ENCODE assay signal across 1 cellular context in genomic region chr7:21497072-21497471, GRCh38.
TF ChIP-seq lines count a peak whose summit lies in the region.

No MANE protein-coding gene starts in this region.

TF ChIP-seq in GM23338, 12 proteins besides CTCF, POLR2A, EP300 and RAD21 (continued from another document):
- TF ChIP-seq, protein P1, sequence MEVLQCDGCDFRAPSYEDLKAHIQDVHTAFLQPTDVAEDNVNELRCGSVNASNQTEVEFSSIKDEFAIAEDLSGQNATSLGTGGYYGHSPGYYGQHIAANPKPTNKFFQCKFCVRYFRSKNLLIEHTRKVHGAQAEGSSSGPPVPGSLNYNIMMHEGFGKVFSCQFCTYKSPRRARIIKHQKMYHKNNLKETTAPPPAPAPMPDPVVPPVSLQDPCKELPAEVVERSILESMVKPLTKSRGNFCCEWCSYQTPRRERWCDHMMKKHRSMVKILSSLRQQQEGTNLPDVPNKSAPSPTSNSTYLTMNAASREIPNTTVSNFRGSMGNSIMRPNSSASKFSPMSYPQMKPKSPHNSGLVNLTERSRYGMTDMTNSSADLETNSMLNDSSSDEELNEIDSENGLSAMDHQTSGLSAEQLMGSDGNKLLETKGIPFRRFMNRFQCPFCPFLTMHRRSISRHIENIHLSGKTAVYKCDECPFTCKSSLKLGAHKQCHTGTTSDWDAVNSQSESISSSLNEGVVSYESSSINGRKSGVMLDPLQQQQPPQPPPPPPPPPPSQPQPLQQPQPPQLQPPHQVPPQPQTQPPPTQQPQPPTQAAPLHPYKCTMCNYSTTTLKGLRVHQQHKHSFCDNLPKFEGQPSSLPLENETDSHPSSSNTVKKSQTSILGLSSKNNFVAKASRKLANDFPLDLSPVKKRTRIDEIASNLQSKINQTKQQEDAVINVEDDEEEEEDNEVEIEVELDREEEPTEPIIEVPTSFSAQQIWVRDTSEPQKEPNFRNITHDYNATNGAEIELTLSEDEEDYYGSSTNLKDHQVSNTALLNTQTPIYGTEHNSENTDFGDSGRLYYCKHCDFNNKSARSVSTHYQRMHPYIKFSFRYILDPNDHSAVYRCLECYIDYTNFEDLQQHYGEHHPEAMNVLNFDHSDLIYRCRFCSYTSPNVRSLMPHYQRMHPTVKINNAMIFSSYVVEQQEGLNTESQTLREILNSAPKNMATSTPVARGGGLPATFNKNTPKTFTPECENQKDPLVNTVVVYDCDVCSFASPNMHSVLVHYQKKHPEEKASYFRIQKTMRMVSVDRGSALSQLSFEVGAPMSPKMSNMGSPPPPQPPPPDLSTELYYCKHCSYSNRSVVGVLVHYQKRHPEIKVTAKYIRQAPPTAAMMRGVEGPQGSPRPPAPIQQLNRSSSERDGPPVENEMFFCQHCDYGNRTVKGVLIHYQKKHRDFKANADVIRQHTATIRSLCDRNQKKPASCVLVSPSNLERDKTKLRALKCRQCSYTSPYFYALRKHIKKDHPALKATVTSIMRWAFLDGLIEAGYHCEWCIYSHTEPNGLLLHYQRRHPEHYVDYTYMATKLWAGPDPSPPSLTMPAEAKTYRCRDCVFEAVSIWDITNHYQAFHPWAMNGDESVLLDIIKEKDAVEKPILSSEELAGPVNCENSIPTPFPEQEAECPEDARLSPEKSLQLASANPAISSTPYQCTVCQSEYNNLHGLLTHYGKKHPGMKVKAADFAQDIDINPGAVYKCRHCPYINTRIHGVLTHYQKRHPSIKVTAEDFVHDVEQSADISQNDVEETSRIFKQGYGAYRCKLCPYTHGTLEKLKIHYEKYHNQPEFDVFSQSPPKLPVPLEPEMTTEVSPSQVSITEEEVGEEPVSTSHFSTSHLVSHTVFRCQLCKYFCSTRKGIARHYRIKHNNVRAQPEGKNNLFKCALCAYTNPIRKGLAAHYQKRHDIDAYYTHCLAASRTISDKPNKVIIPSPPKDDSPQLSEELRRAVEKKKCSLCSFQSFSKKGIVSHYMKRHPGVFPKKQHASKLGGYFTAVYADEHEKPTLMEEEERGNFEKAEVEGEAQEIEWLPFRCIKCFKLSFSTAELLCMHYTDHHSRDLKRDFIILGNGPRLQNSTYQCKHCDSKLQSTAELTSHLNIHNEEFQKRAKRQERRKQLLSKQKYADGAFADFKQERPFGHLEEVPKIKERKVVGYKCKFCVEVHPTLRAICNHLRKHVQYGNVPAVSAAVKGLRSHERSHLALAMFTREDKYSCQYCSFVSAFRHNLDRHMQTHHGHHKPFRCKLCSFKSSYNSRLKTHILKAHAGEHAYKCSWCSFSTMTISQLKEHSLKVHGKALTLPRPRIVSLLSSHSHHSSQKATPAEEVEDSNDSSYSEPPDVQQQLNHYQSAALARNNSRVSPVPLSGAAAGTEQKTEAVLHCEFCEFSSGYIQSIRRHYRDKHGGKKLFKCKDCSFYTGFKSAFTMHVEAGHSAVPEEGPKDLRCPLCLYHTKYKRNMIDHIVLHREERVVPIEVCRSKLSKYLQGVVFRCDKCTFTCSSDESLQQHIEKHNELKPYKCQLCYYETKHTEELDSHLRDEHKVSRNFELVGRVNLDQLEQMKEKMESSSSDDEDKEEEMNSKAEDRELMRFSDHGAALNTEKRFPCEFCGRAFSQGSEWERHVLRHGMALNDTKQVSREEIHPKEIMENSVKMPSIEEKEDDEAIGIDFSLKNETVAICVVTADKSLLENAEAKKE (CRISPR knock-in tag; IDR thresholded peaks at IDR 0.05) = no peak
- TF ChIP-seq EZH2 (IDR thresholded peaks at IDR 0.05; ENCODE audit: low read depth, unreplicated experiment) (no peak), POLR2AphosphoS5 (IDR thresholded peaks at IDR 0.05; ENCODE audit: low read depth) (no peak), CREB1 (CRISPR knock-in tag; IDR thresholded peaks at IDR 0.05; ENCODE audit: low read depth) (no peak), ETS1 (IDR thresholded peaks at IDR 0.05) (no peak), ZNF114 (CRISPR knock-in tag; IDR thresholded peaks at IDR 0.05) (no peak), ZNF331 (CRISPR knock-in tag; IDR thresholded peaks at IDR 0.05; ENCODE audit: low read depth) (no peak)
- TF ChIP-seq, protein P2, sequence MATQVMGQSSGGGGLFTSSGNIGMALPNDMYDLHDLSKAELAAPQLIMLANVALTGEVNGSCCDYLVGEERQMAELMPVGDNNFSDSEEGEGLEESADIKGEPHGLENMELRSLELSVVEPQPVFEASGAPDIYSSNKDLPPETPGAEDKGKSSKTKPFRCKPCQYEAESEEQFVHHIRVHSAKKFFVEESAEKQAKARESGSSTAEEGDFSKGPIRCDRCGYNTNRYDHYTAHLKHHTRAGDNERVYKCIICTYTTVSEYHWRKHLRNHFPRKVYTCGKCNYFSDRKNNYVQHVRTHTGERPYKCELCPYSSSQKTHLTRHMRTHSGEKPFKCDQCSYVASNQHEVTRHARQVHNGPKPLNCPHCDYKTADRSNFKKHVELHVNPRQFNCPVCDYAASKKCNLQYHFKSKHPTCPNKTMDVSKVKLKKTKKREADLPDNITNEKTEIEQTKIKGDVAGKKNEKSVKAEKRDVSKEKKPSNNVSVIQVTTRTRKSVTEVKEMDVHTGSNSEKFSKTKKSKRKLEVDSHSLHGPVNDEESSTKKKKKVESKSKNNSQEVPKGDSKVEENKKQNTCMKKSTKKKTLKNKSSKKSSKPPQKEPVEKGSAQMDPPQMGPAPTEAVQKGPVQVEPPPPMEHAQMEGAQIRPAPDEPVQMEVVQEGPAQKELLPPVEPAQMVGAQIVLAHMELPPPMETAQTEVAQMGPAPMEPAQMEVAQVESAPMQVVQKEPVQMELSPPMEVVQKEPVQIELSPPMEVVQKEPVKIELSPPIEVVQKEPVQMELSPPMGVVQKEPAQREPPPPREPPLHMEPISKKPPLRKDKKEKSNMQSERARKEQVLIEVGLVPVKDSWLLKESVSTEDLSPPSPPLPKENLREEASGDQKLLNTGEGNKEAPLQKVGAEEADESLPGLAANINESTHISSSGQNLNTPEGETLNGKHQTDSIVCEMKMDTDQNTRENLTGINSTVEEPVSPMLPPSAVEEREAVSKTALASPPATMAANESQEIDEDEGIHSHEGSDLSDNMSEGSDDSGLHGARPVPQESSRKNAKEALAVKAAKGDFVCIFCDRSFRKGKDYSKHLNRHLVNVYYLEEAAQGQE (IDR thresholded peaks at IDR 0.05; ENCODE audit: unreplicated experiment) = no peak
